In the genomic region with DNA sequence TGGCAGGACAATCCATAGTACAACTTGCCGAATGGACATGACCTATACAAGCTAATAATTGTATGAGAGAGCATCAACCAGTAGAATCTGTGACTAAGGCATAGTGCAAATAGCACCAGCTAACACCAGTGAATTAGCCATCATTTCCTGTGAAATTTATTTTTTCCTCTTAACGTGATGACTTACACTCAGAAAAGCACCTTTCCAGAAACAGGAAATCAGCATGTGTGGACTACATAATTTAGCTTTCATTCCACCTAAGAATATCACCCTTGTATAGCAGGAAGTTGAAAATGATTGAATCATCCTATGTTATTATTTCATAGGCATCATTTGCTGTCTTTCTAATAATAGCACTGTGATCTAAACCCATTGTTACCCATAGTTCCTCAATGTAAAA, we compare ENCODE assay signal across 13 cellular contexts.
DNase-seq lines count a peak whose midpoint lies in the region; ATAC-seq and TF ChIP-seq lines count a peak whose summit lies in the region.
"Had no signal": no experiment of that assay in that cellular context is flagged by ENCODE, and none has a peak within 500 bp of the region (broad histone marks: within the 10 kb centered on the region; RNA-seq: fewer than 3 reads in every experiment).

No MANE protein-coding gene starts in this region.

- H3K36me3 ChIP-seq in mammary epithelial cell (ENCODE audit: insufficient read depth, low read length): no peaks in the 10 kb centered on the region
- no peaks in the 10 kb centered on the region; the same call in 1 of the 2 replicates for H3K36me3 ChIP-seq in SU-DHL-6 (ENCODE audit: low read length)

- H3K4me1 Mint-ChIP-seq in MCF 10A (ENCODE audit: insufficient read depth, unreplicated experiment): no peaks in the 10 kb centered on the region
- H3K4me1 Mint-ChIP-seq in effector memory CD8-positive, alpha-beta T cell (ENCODE audit: low read depth in 2 of 2): no peaks in the 10 kb centered on the region
- no peaks in the 10 kb centered on the region for H3K4me1 Mint-ChIP-seq in mesothelial cell of epicardium

- H3K9me3 ChIP-seq in mammary epithelial cell (replicated peaks; ENCODE audit: insufficient read depth, low read length) (no peaks in the 10 kb centered on the region), SU-DHL-6 (ENCODE audit: insufficient read depth, low read length) (no peaks in the 10 kb centered on the region)

- POLR2A ChIA-PET in MCF 10A (lab: Yijun Ruan, JAX): no interaction called here

- H2AFZ ChIP-seq in mammary epithelial cell (ENCODE audit: low read depth, low read length) (no peak overlapping the region), SU-DHL-6 (ENCODE audit: low read depth, low read length, severe bottlenecking) (peak overlapping the region; percentile 34)
- H2AFZ ChIP-seq: PC-9 had no signal

- no peak for TF ChIP-seq CTCF in mammary epithelial cell (conservative IDR thresholded peaks at IDR 0.05 in 1 of 2, IDR thresholded peaks at IDR 0.05 in 1 of 2; ENCODE audit: extremely low read depth in 1 of 2, insufficient read depth in 1 of 2, low read depth in 1 of 2, low read length in 2 of 2)
- no peak for TF ChIP-seq CTCF in MCF 10A (IDR thresholded peaks at IDR 0.05; ENCODE audit: unreplicated experiment)
- no peak for TF ChIP-seq CTCF in SU-DHL-6 (IDR thresholded peaks at IDR 0.05; ENCODE audit: insufficient read depth, low read length, poor library complexity, severe bottlenecking)
- TF ChIP-seq CTCF in fibroblast of pulmonary artery (IDR thresholded peaks at IDR 0.05; ENCODE audit: low read length, missing control alignments): no peak
- TF ChIP-seq CTCF in mesothelial cell of epicardium (IDR thresholded peaks at IDR 0.05; ENCODE audit: unreplicated experiment): no peak

- H3K27ac ChIP-seq in mammary epithelial cell (ENCODE audit: insufficient read depth, low read depth, low read length) (no peak overlapping the region), SU-DHL-6 (ENCODE audit: low read depth, low read length) (no peak overlapping the region)
- H3K27ac ChIP-seq: C4-2B, PC-9 had no signal

- H3K9ac ChIP-seq in mammary epithelial cell (ENCODE audit: insufficient read depth, low read length) (no peak overlapping the region), SU-DHL-6 (ENCODE audit: low read length) (no peak overlapping the region)

- H3K4me3 ChIP-seq in mammary epithelial cell (replicated peaks in 1 of 3; ENCODE audit: insufficient read depth in 1 of 3, low read depth in 2 of 3, low read length in 3 of 3) (no peak overlapping the region), SU-DHL-6 (ENCODE audit: insufficient read depth, low read length, poor library complexity, severe bottlenecking) (no peak overlapping the region), fibroblast of pulmonary artery (replicated peaks; ENCODE audit: low read depth, low read length) (no peak overlapping the region)
- H3K4me3 ChIP-seq: PC-9 had no signal

- no peaks in the 10 kb centered on the region for H3F3A ChIP-seq in SU-DHL-6 (ENCODE audit: insufficient read depth)

- no peaks in the 10 kb centered on the region for H3K9me2 ChIP-seq in SU-DHL-6 (replicated peaks; ENCODE audit: insufficient read depth, low read length)

- H3K27me3 Mint-ChIP-seq in MCF 10A (ENCODE audit: insufficient read depth, unreplicated experiment) (no peaks in the 10 kb centered on the region), mesothelial cell of epicardium (ENCODE audit: low read depth) (no peaks in the 10 kb centered on the region)
- no peaks in the 10 kb centered on the region for H3K27me3 Mint-ChIP-seq in effector memory CD8-positive, alpha-beta T cell

- no peaks in the 10 kb centered on the region for H3K79me2 ChIP-seq in mammary epithelial cell (ENCODE audit: insufficient read depth, low read length)
- no peaks in the 10 kb centered on the region for H3K79me2 ChIP-seq in SU-DHL-6 (ENCODE audit: insufficient read depth, low read length)

- no peak for ATAC-seq in effector memory CD8-positive, alpha-beta T cell (replicated peaks)
- ATAC-seq in HG03439 (IDR thresholded peaks at IDR 0.05; ENCODE audit: unreplicated experiment) (no peak), HG03457 (IDR thresholded peaks at IDR 0.05; ENCODE audit: unreplicated experiment) (no peak)

- CTCF ChIA-PET in mammary epithelial cell (lab: Charles Lee; ENCODE audit: low non-redundant PET) (no interaction called here), MCF 10A (lab: Yijun Ruan, JAX) (no interaction called here)

- dilution Hi-C loops in mammary epithelial cell (cut with HindIII; ENCODE audit: low sequenced_read_pairs): no loop called here

- no peak overlapping the region for H3K4me2 ChIP-seq in mammary epithelial cell (ENCODE audit: insufficient read depth, low read depth, low read length)
- H3K4me2 ChIP-seq in SU-DHL-6 (ENCODE audit: low read depth, low read length, poor library complexity, severe bottlenecking): no peak overlapping the region
- H3K4me2 ChIP-seq: PC-9 had no signal

- no peaks in the 10 kb centered on the region for H3K4me1 ChIP-seq in mammary epithelial cell (ENCODE audit: insufficient read depth, low read length)

- no peaks in the 10 kb centered on the region for H3K27me3 ChIP-seq in mammary epithelial cell (ENCODE audit: insufficient read depth, low read length)
- no peaks in the 10 kb centered on the region for H3K27me3 ChIP-seq in SU-DHL-6 (ENCODE audit: low read length)

- no peak overlapping the region for H3K4me3 Mint-ChIP-seq in MCF 10A (ENCODE audit: unreplicated experiment)
- H3K4me3 Mint-ChIP-seq in effector memory CD8-positive, alpha-beta T cell: no peak overlapping the region
- H3K4me3 Mint-ChIP-seq in mesothelial cell of epicardium: no peak overlapping the region

- H3K27ac Mint-ChIP-seq in MCF 10A (ENCODE audit: low read depth, unreplicated experiment) (no peak overlapping the region), mesothelial cell of epicardium (no peak overlapping the region)
- H3K27ac Mint-ChIP-seq in effector memory CD8-positive, alpha-beta T cell: no peak overlapping the region

- intact Hi-C loops in mammary epithelial cell (cut with micrococcal nuclease) (no loop called here), MCF 10A (cut with micrococcal nuclease) (no loop called here)

- no peaks in the 10 kb centered on the region for H3K36me3 Mint-ChIP-seq in MCF 10A (ENCODE audit: insufficient read depth, unreplicated experiment)
- no peaks in the 10 kb centered on the region for H3K36me3 Mint-ChIP-seq in effector memory CD8-positive, alpha-beta T cell (ENCODE audit: insufficient read depth)
- no peaks in the 10 kb centered on the region for H3K36me3 Mint-ChIP-seq in mesothelial cell of epicardium

- peak; percentile 1 for DNase-seq in mammary epithelial cell
- DNase-seq in MCF 10A (ENCODE audit: unreplicated experiment): no peak
- DNase-seq in fibroblast of pulmonary artery (ENCODE audit: low read depth): peak; percentile 20
- DNase-seq in effector memory CD8-positive, alpha-beta T cell: no peak
- DNase-seq in mesothelial cell of epicardium (ENCODE audit: low spot score in 2 of 2, unreplicated experiment in 2 of 2): no peak
- DNase-seq: NCI-H446 treated with DMSO at 0.1 percent for 48 hours, NCI-H748 treated with DMSO at 0.1 percent for 48 hours, PC-9, Right ventricle myocardium superior had no signal

- WGBS in mammary epithelial cell (ENCODE audit: low coverage, missing lambda C conversion rate): 38% methylated on average over 2 of the region's 2 CpGs

- in situ Hi-C loops in mammary epithelial cell (cut with MboI; ENCODE audit: low sequenced_read_pairs in 2 of 2): no loop called here

- H3K9me3 Mint-ChIP-seq in MCF 10A (ENCODE audit: unreplicated experiment) (no peaks in the 10 kb centered on the region), mesothelial cell of epicardium (no peaks in the 10 kb centered on the region)
- peaks cover 3 to 10% of the 10 kb centered on the region in 2 donors for H3K9me3 Mint-ChIP-seq in effector memory CD8-positive, alpha-beta T cell

- no peaks in the 10 kb centered on the region for H4K20me1 ChIP-seq in mammary epithelial cell (ENCODE audit: insufficient read depth, low read length)
- no peaks in the 10 kb centered on the region for H4K20me1 ChIP-seq in SU-DHL-6 (ENCODE audit: low read depth, low read length)

- BruUV-seq in mammary epithelial cell (replicated peaks; lab: Mats Ljungman, UMichigan) (no TSS peak), MCF 10A (replicated peaks; lab: Mats Ljungman, UMichigan) (no TSS peak)

Comparison
In these comparisons a context has a peak if more than half of its experiments do, and no peak if none do; other contexts are left out.
1. DNase-seq: peak in mammary epithelial cell (single experiment) and fibroblast of pulmonary artery (single experiment); none in MCF 10A (single experiment), effector memory CD8-positive, alpha-beta T cell (0 of 3) and mesothelial cell of epicardium (0 of 2).